8 cellular contexts compared by ENCODE assay signal in the genomic region with DNA sequence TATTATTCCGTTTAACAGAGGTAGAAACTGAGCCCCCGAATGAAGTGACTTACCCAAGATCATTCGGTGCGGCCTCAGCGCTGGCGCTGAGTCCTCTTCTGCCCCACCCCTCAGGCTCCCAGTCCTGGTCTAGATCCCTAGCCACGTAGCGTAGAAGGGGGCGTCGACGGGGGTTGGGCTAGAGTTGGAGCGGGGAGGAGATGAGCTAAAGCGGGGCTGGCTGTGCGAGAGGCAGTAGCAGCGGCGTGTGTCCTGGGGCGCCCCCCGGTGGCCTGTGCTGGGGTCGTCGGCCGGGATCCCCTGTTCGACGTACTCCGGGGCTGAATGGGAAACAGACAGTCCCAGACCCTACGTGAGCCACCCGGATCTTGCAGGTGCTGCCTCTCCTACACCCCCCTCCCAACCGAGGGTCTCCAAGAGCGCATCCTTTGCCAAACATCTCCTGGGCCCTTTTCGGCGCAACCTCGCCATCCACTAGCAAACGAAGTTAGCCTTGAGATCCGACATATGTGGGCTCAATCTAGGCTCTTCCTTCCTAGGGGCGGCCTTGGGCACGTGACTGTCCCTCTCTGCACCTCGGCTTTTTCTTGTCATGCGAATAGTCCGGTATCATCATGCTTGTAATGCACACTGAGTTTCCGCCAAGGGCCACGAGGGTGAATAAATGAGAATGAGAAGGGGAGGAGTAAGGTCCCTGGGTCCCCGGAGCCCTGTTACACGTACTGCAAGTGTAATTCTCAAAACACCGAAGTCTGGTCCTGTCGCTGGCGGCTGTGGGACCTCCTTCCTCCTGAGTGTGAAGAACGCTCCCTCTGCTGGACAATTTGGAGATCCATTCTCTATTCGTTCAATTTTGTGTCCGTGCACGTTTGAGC. TPM values are rescaled to one million over a fixed set of nuclear protein-coding genes. Genes with fewer than 3 reads are reported as not detected.
DNase-seq lines count a peak whose midpoint lies in the region; ATAC-seq and TF ChIP-seq lines count a peak whose summit lies in the region.

No MANE protein-coding gene starts in this region.

- H3K4me3 Mint-ChIP-seq in natural killer cell = peak overlapping the region; percentile 86
- peak overlapping the region; percentile 77 for H3K4me3 Mint-ChIP-seq in stimulated activated memory B cell treated with anti-CD40 and anti-IgM and Interleukin-4, amounts not matched to agents 10 μg/mL and 1 μg/mL and 100 μg/mL, for 72 hours

- H3K27me3 Mint-ChIP-seq in natural killer cell (ENCODE audit: low read depth in 2 of 2) = no peaks in the 10 kb centered on the region
- H3K27me3 Mint-ChIP-seq in stimulated activated memory B cell treated with anti-CD40 and anti-IgM and Interleukin-4, amounts not matched to agents 10 μg/mL and 1 μg/mL and 100 μg/mL, for 72 hours = peaks cover 6% of the 10 kb centered on the region

- DNase-seq in D341Med (ENCODE audit: low spot score) (peak; percentile 96), LHCN-M2 (ENCODE audit: low read depth) (peak; percentile 81), RPMI7951 (ENCODE audit: low read depth) (peak; percentile 87), activated T-helper 1 cell treated with Interleukin-2 at 50 U/mL for 16 hours (ENCODE audit: low read depth) (peak; percentile 92), fibroblast of mammary gland (ENCODE audit: low read depth) (peak; percentile 90), natural killer cell (peak; percentile 97)

- H3K36me3 Mint-ChIP-seq in natural killer cell = no peaks in the 10 kb centered on the region
- H3K36me3 Mint-ChIP-seq in stimulated activated memory B cell treated with anti-CD40 and anti-IgM and Interleukin-4, amounts not matched to agents 10 μg/mL and 1 μg/mL and 100 μg/mL, for 72 hours = no peaks in the 10 kb centered on the region

- H3K4me1 Mint-ChIP-seq in natural killer cell = peaks cover 21 to 31% of the 10 kb centered on the region in 2 donors
- H3K4me1 Mint-ChIP-seq in stimulated activated memory B cell treated with anti-CD40 and anti-IgM and Interleukin-4, amounts not matched to agents 10 μg/mL and 1 μg/mL and 100 μg/mL, for 72 hours = peaks cover 23% of the 10 kb centered on the region

- peak; percentile 61 for ATAC-seq in GM21723 (IDR thresholded peaks at IDR 0.05; ENCODE audit: unreplicated experiment)
- peak; percentile 84 to 94 (median 86) for ATAC-seq in natural killer cell
- peak; percentile 94 for ATAC-seq in stimulated activated memory B cell treated with anti-CD40 and anti-IgM and Interleukin-4, amounts not matched to agents 10 μg/mL and 1 μg/mL and 100 μg/mL, for 72 hours

- intact Hi-C loops in natural killer cell (cut with micrococcal nuclease) = loop anchor here (1.0 to 5.0 kb wide), 5 partner anchors 44 to 463 kb away; partner anchors contain the start of gene PGLYRP2

- H3K9me3 Mint-ChIP-seq in natural killer cell = no peaks in the 10 kb centered on the region
- H3K9me3 Mint-ChIP-seq in stimulated activated memory B cell treated with anti-CD40 and anti-IgM and Interleukin-4, amounts not matched to agents 10 μg/mL and 1 μg/mL and 100 μg/mL, for 72 hours = no peaks in the 10 kb centered on the region

- peak overlapping the region; percentile 81 to 84 for H3K27ac Mint-ChIP-seq in natural killer cell
- peak overlapping the region; percentile 9 for H3K27ac Mint-ChIP-seq in stimulated activated memory B cell treated with anti-CD40 and anti-IgM and Interleukin-4, amounts not matched to agents 10 μg/mL and 1 μg/mL and 100 μg/mL, for 72 hours

- peak overlapping the region; percentile 15 for H3K4me3 ChIP-seq in fibroblast of mammary gland (ENCODE audit: control insufficient read depth, low read depth, low read length)

- TF ChIP-seq CTCF in fibroblast of mammary gland (conservative IDR thresholded peaks at IDR 0.05; ENCODE audit: control insufficient read depth, insufficient read depth, low read depth, low read length) (peak; percentile 85), natural killer cell (IDR thresholded peaks at IDR 0.05) (peak; percentile 73)

RNA-seq across cellular contexts. Expression of gene CYP4F22, which starts 47.7 kb away (rescaled TPM):
- total RNA-seq in LHCN-M2 (2014; rRNA removed) = not detected in 2 replicates
- not detected for polyA plus RNA-seq in LHCN-M2 (2012)
- total RNA-seq in RPMI7951 (2014; rRNA removed; shearing (Covaris generic)) = not detected in 2 replicates
- 1 to 10 TPM; 2.2 to 3.1 (median 2.6) TPM for total RNA-seq in natural killer cell

RNA-seq across cellular contexts. Expression of gene CYP4F8, which starts 59.0 kb away (rescaled TPM):
- total RNA-seq in LHCN-M2 (2014; rRNA removed) (not detected in 2 replicates), natural killer cell (not detected)
- polyA plus RNA-seq in LHCN-M2 (2012) = not detected
- not detected in 2 replicates for total RNA-seq in RPMI7951 (2014; rRNA removed; shearing (Covaris generic))

Comparison
In these comparisons a context has a peak if more than half of its experiments do, and no peak if none do; other contexts are left out.
1. Peak in every context shown above with its lines: DNase-seq, ATAC-seq and H3K4me3 ChIP-seq.